ENCODE assay signal across 11 cellular contexts in genomic region chr2:217707116-217707742, GRCh38.
DNase-seq lines count a peak whose midpoint lies in the region; ATAC-seq and TF ChIP-seq lines count a peak whose summit lies in the region.
"Had no signal": no experiment of that assay in that cellular context is flagged by ENCODE, and none has a peak within 500 bp of the region (broad histone marks: within the 10 kb centered on the region; RNA-seq: fewer than 3 reads in every experiment).

No MANE protein-coding gene starts in this region.

- peaks cover 0 to 5% (median 0%) of the 10 kb centered on the region in 4 donors for H3K4me1 ChIP-seq in Peyer's patch
- peaks cover 12% of the 10 kb centered on the region for H3K4me1 ChIP-seq in ovary (ENCODE audit: insufficient read depth)
- H3K4me1 ChIP-seq: BLaER1 had no signal

- H3K9me3 ChIP-seq in Peyer's patch = no peaks in the 10 kb centered on the region
- no peaks in the 10 kb centered on the region for H3K9me3 ChIP-seq in ovary
- H3K9me3 ChIP-seq: BLaER1 had no signal

- H3K27ac ChIP-seq in Peyer's patch (peak overlapping the region in 3 of 4 donors; percentile 38 to 65 (median 60)), ovary (peak overlapping the region in 1 of 2 donors; percentile 40)
- H3K27ac ChIP-seq: BLaER1 had no signal

- POLR2A ChIA-PET in BJ (lab: Charles Lee) = no interaction called here

- TF ChIP-seq POLR2A in Peyer's patch (IDR thresholded peaks at IDR 0.05) = no peak
- no peak for TF ChIP-seq POLR2A in ovary (IDR thresholded peaks at IDR 0.05)

- H3K4me3 ChIP-seq in BJ (ENCODE audit: low read depth, low read length) (no peak overlapping the region), Peyer's patch (no peak overlapping the region), fibroblast of mammary gland (ENCODE audit: control insufficient read depth, low read depth, low read length) (no peak overlapping the region), ovary (no peak overlapping the region)
- H3K4me3 ChIP-seq: BLaER1 had no signal

- no peak for ATAC-seq in activated CD4-positive, CD25-positive, alpha-beta regulatory T cell treated with anti-CD3 and anti-CD28 coated beads, Interleukin-2, amount 50 U/mL, for 24 hours
- ATAC-seq in GM21576 (IDR thresholded peaks at IDR 0.05; ENCODE audit: unreplicated experiment) (no peak), HG02973 (IDR thresholded peaks at IDR 0.05; ENCODE audit: unreplicated experiment) (no peak)
- ATAC-seq: natural killer cell treated with Interleukin-12 subunit alpha and Interleukin-12 subunit beta and Interleukin-15 and Interleukin-18, amount 100 ng/mL, for 72 hours had no signal

- TF ChIP-seq CTCF in BJ (IDR thresholded peaks at IDR 0.05; ENCODE audit: insufficient read depth, low read depth, low read length) (no peak), Peyer's patch (IDR thresholded peaks at IDR 0.05) (no peak), fibroblast of mammary gland (conservative IDR thresholded peaks at IDR 0.05; ENCODE audit: control insufficient read depth, insufficient read depth, low read depth, low read length) (no peak), ovary (IDR thresholded peaks at IDR 0.05) (no peak)

- H3K36me3 ChIP-seq in BJ (ENCODE audit: control insufficient read depth, insufficient read depth, low read length) = no peaks in the 10 kb centered on the region
- H3K36me3 ChIP-seq in Peyer's patch = no peaks in the 10 kb centered on the region
- H3K36me3 ChIP-seq in ovary = no peaks in the 10 kb centered on the region
- H3K36me3 ChIP-seq: BLaER1 had no signal

- WGBS in ovary, 3 donors = 10 to 15% (median 11%) methylated on average over 4 of the region's 4 CpGs

- DNase-seq in BJ (ENCODE audit: low read depth) = peak; percentile 24
- DNase-seq in Peyer's patch = no peak
- peak; percentile 41 for DNase-seq in fibroblast of mammary gland (ENCODE audit: low read depth)
- peak in 4 of 5 donors; percentile 42 to 65 (median 52) for DNase-seq in ovary
- no peak for DNase-seq in activated CD4-positive, alpha-beta T cell treated with anti-CD3 and anti-CD28 coated beads for 1 hour
- DNase-seq: NCI-H1694 had no signal

- intact Hi-C loops in ovary (cut with DNase I) = loop anchor here in 1 of 4 donors (5.0 kb wide), 1 partner anchor 55 kb away; no protein-coding TSS in a partner anchor

- H3K27me3 ChIP-seq in BJ (ENCODE audit: control insufficient read depth, insufficient read depth, low read length) (no peaks in the 10 kb centered on the region), Peyer's patch (no peaks in the 10 kb centered on the region), ovary (no peaks in the 10 kb centered on the region)
- H3K27me3 ChIP-seq: BLaER1 had no signal

- no peak for TF ChIP-seq EP300 in ovary (IDR thresholded peaks at IDR 0.05)

- CTCF ChIA-PET in BJ (lab: Yijun Ruan, JAX) = interaction anchor here (0.7 to 2.6 kb wide), 5 partner anchors 15 to 552 kb away, joined by 3 to 10 read pairs (median 3); no protein-coding TSS in a partner anchor

Comparison
In these comparisons a context has a peak if more than half of its experiments do, and no peak if none do; other contexts are left out.
1. DNase-seq: peak in BJ (single experiment), fibroblast of mammary gland (single experiment) and ovary (4 of 5); none in Peyer's patch (0 of 3) and activated CD4-positive, alpha-beta T cell treated with anti-CD3 and anti-CD28 coated beads for 1 hour (single experiment).